22 cellular contexts compared by ENCODE assay signal in the genomic region with DNA sequence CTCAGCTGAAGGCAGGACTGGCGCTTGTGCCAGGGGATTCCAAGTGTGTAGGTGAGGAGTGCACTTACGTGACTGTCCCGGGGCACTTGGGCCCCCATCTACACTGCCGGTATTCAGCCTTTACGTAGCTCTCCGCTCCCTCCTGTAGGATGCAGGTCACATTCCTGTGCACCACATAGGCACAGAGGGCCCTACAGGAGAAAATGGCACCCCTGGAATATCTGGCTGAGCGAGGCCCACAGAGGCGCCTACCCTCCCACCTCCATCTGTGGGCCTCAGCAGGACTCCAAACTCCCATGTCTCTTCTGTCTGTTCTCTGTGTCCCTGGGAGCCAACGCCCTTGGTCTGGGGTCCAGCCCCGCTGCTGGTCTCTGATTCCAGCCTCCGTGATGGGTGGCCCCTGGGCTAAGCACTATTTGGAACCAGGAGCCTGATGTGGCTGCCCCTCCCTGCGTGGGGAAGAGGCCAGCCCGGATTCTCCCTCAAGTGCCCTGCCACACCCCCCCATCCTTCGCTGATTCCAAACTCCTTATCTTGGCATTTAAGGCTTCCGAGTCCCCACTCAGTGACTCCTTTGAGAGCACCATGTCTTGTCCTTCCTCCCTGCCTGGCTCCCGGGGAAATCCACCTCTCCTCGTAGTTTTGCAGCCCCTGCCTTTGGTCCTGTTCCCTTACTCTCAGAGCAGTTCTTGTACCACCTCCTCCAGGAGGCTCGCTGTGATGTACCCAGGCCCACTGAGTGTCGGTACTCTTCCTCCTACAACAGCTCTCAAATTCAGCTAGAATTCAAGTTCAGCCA. TPM values are rescaled to one million over a fixed set of nuclear protein-coding genes. Genes with fewer than 3 reads are reported as not detected.
A peak's percentile ranks its signal among the peaks of the same experiment; 100 is the strongest.
DNase-seq lines count a peak whose midpoint lies in the region; ATAC-seq, FAIRE-seq and TF ChIP-seq lines count a peak whose summit lies in the region.
"Had no signal": no experiment of that assay in that cellular context is flagged by ENCODE, and none has a peak within 500 bp of the region (broad histone marks: within the 10 kb centered on the region; RNA-seq: fewer than 3 reads in every experiment).

No MANE protein-coding gene starts in this region.

- H3K9me3 ChIP-seq in breast epithelium: no peaks in the 10 kb centered on the region
- no peaks in the 10 kb centered on the region for H3K9me3 ChIP-seq in mammary epithelial cell (replicated peaks; ENCODE audit: insufficient read depth, low read length)
- H3K9me3 ChIP-seq in astrocyte (ENCODE audit: insufficient read depth, low read depth, low read length): peaks cover 1% of the 10 kb centered on the region
- H3K9me3 ChIP-seq in tibial nerve: no peaks in the 10 kb centered on the region
- H3K9me3 ChIP-seq: upper lobe of left lung had no signal

- no peak overlapping the region for H3K27ac Mint-ChIP-seq in astrocyte (ENCODE audit: unreplicated experiment)
- peak overlapping the region; percentile 17 for H3K27ac Mint-ChIP-seq in nephron progenitor cell
- H3K27ac Mint-ChIP-seq: CD4-positive, alpha-beta memory T cell; dendritic cell treated with granulocyte-macrophage colony-stimulating factor and Interleukin-4, amounts not matched to agents 40 ng/mL and 50 ng/mL, for 4 days; stimulated activated effector memory CD8-positive, alpha-beta T cell treated with anti-CD3 and anti-CD28 coated beads, Interleukin-12 subunit alpha, Interleukin-12 subunit beta, amount 100 ng/mL, for 72 hours had no signal

- H3K36me3 ChIP-seq in breast epithelium (no peaks in the 10 kb centered on the region), mammary epithelial cell (ENCODE audit: insufficient read depth, low read length) (no peaks in the 10 kb centered on the region), astrocyte (ENCODE audit: insufficient read depth, low read length) (no peaks in the 10 kb centered on the region), tibial nerve (peaks cover 0 to 18% (median 0%) of the 10 kb centered on the region in 3 donors)
- H3K36me3 ChIP-seq: upper lobe of left lung had no signal

- peak overlapping the region; percentile 21 to 74 (median 53) for H3K4me3 ChIP-seq in breast epithelium
- no peak overlapping the region for H3K4me3 ChIP-seq in mammary epithelial cell (replicated peaks in 1 of 3; ENCODE audit: insufficient read depth in 1 of 3, low read depth in 2 of 3, low read length in 3 of 3)
- no peak overlapping the region for H3K4me3 ChIP-seq in astrocyte (ENCODE audit: insufficient read depth, low read depth, low read length)
- H3K4me3 ChIP-seq in tibial nerve: peak overlapping the region in 3 of 4 donors; percentile 25 to 55 (median 38)

- peaks cover 3 to 22% of the 10 kb centered on the region in 2 donors for H3K27me3 ChIP-seq in breast epithelium
- H3K27me3 ChIP-seq in mammary epithelial cell (ENCODE audit: insufficient read depth, low read length): peaks cover 20% of the 10 kb centered on the region
- H3K27me3 ChIP-seq in astrocyte (ENCODE audit: insufficient read depth, low read length): peaks cover 31% of the 10 kb centered on the region
- H3K27me3 ChIP-seq in tibial nerve: peaks cover 0 to 32% of the 10 kb centered on the region in 2 donors

- H3K9ac ChIP-seq in mammary epithelial cell (ENCODE audit: insufficient read depth, low read length) (no peak overlapping the region), astrocyte (ENCODE audit: low read length) (no peak overlapping the region)

- in situ Hi-C loops in mammary epithelial cell (cut with MboI; ENCODE audit: low sequenced_read_pairs in 2 of 2): no loop called here

- no peak overlapping the region for H3K27ac ChIP-seq in breast epithelium
- no peak overlapping the region for H3K27ac ChIP-seq in mammary epithelial cell (ENCODE audit: insufficient read depth, low read depth, low read length)
- H3K27ac ChIP-seq in astrocyte (ENCODE audit: low read depth, low read length): no peak overlapping the region
- H3K27ac ChIP-seq in tibial nerve: peak overlapping the region in 1 of 4 donors; percentile 8
- H3K27ac ChIP-seq: upper lobe of left lung had no signal

- TF ChIP-seq EP300 in tibial nerve (IDR thresholded peaks at IDR 0.05): no peak

- no peak for ATAC-seq in GM19328 (IDR thresholded peaks at IDR 0.05; ENCODE audit: unreplicated experiment)
- ATAC-seq: stimulated activated effector memory CD8-positive, alpha-beta T cell treated with anti-CD3 and anti-CD28 coated beads, Interleukin-12 subunit alpha, Interleukin-12 subunit beta, amount 100 ng/mL, for 72 hours had no signal

- H3K27me3 Mint-ChIP-seq in astrocyte (ENCODE audit: low read depth, unreplicated experiment) (peaks cover 40% of the 10 kb centered on the region), nephron progenitor cell (ENCODE audit: low read depth, poor library complexity) (peaks cover 60% of the 10 kb centered on the region)

- H3K4me1 Mint-ChIP-seq in astrocyte (ENCODE audit: low read depth, unreplicated experiment): no peaks in the 10 kb centered on the region
- H3K4me1 Mint-ChIP-seq in nephron progenitor cell: peaks cover 20% of the 10 kb centered on the region

- H3K36me3 Mint-ChIP-seq in astrocyte (ENCODE audit: low read depth, unreplicated experiment) (peaks cover 4% of the 10 kb centered on the region), nephron progenitor cell (ENCODE audit: low read depth) (no peaks in the 10 kb centered on the region)
- H3K36me3 Mint-ChIP-seq: CD4-positive, alpha-beta memory T cell; stimulated activated effector memory CD8-positive, alpha-beta T cell treated with anti-CD3 and anti-CD28 coated beads, Interleukin-12 subunit alpha, Interleukin-12 subunit beta, amount 100 ng/mL, for 72 hours had no signal

- no peak for TF ChIP-seq CTCF in breast epithelium (IDR thresholded peaks at IDR 0.05)
- no peak for TF ChIP-seq CTCF in mammary epithelial cell (conservative IDR thresholded peaks at IDR 0.05 in 1 of 2, IDR thresholded peaks at IDR 0.05 in 1 of 2; ENCODE audit: extremely low read depth in 1 of 2, insufficient read depth in 1 of 2, low read depth in 1 of 2, low read length in 2 of 2)
- no peak for TF ChIP-seq CTCF in astrocyte (IDR thresholded peaks at IDR 0.05; ENCODE audit: insufficient read depth, low read depth, low read length)
- no peak for TF ChIP-seq CTCF in nephron progenitor cell (IDR thresholded peaks at IDR 0.05)
- no peak for TF ChIP-seq CTCF in tibial nerve (IDR thresholded peaks at IDR 0.05)

- no peak for DNase-seq in breast epithelium (ENCODE audit: low spot score in 2 of 2)
- no peak for DNase-seq in mammary epithelial cell
- no peak for DNase-seq in astrocyte (ENCODE audit: low read depth)
- DNase-seq in nephron progenitor cell: no peak
- DNase-seq in tibial nerve (ENCODE audit: low spot score in 2 of 2): no peak
- no peak for DNase-seq in NCI-H2227 (lab: John Stamatoyannopoulos, UW; ENCODE audit: unreplicated experiment)
- DNase-seq in cerebellar cortex (ENCODE audit: low spot score): no peak
- DNase-seq: activated CD4-positive, alpha-beta T cell treated with anti-CD3 and anti-CD28 coated beads for 1 hour; activated gamma-delta T cell; CD4-positive, alpha-beta memory T cell; EL; kidney; midbrain; NCI-H1694; NCI-H446; SHP77; T-helper 2 cell had no signal

- CTCF ChIA-PET in mammary epithelial cell (lab: Charles Lee; ENCODE audit: low non-redundant PET): no interaction called here

- 79% methylated on average over 19 of the region's 19 CpGs for WGBS in mammary epithelial cell (ENCODE audit: low coverage, missing lambda C conversion rate)
- WGBS in tibial nerve, 2 donors: 80 to 82% methylated on average over 19 of the region's 19 CpGs

- H4K20me1 ChIP-seq in mammary epithelial cell (ENCODE audit: insufficient read depth, low read length) (no peaks in the 10 kb centered on the region), astrocyte (ENCODE audit: insufficient read depth, low read length) (no peaks in the 10 kb centered on the region)

- BruUV-seq in mammary epithelial cell (replicated peaks; lab: Mats Ljungman, UMichigan): no TSS peak

- H3K9me3 Mint-ChIP-seq in astrocyte (ENCODE audit: unreplicated experiment) (peaks cover 5% of the 10 kb centered on the region), nephron progenitor cell (no peaks in the 10 kb centered on the region)
- H3K9me3 Mint-ChIP-seq: dendritic cell treated with granulocyte-macrophage colony-stimulating factor and Interleukin-4, amounts not matched to agents 40 ng/mL and 50 ng/mL, for 4 days; stimulated activated effector memory CD8-positive, alpha-beta T cell treated with anti-CD3 and anti-CD28 coated beads, Interleukin-12 subunit alpha, Interleukin-12 subunit beta, amount 100 ng/mL, for 72 hours had no signal

- H3K4me1 ChIP-seq in breast epithelium (no peaks in the 10 kb centered on the region), mammary epithelial cell (ENCODE audit: insufficient read depth, low read length) (no peaks in the 10 kb centered on the region), astrocyte (ENCODE audit: insufficient read depth, low read length) (no peaks in the 10 kb centered on the region), tibial nerve (peaks cover 0 to 16% (median 0%) of the 10 kb centered on the region in 4 donors)

- dilution Hi-C loops in mammary epithelial cell (cut with HindIII; ENCODE audit: low sequenced_read_pairs): no loop called here

- H3K4me3 Mint-ChIP-seq in astrocyte (ENCODE audit: unreplicated experiment) (peak overlapping the region; percentile 63), nephron progenitor cell (peak overlapping the region; percentile 73)
- H3K4me3 Mint-ChIP-seq: CD4-positive, alpha-beta memory T cell; dendritic cell treated with granulocyte-macrophage colony-stimulating factor and Interleukin-4, amounts not matched to agents 40 ng/mL and 50 ng/mL, for 4 days; stimulated activated effector memory CD8-positive, alpha-beta T cell treated with anti-CD3 and anti-CD28 coated beads, Interleukin-12 subunit alpha, Interleukin-12 subunit beta, amount 100 ng/mL, for 72 hours had no signal

- H2AFZ ChIP-seq in mammary epithelial cell (ENCODE audit: low read depth, low read length): no peak overlapping the region
- no peak overlapping the region for H2AFZ ChIP-seq in astrocyte (ENCODE audit: low read depth, low read length)

- TF ChIP-seq POLR2A in breast epithelium (IDR thresholded peaks at IDR 0.05) (no peak), tibial nerve (IDR thresholded peaks at IDR 0.05) (no peak)

- FAIRE-seq in astrocyte (lab: Jason Lieb, UNC): no peak
- FAIRE-seq: kidney had no signal

- H3K79me2 ChIP-seq in mammary epithelial cell (ENCODE audit: insufficient read depth, low read length) (no peaks in the 10 kb centered on the region), astrocyte (ENCODE audit: insufficient read depth, low read length) (no peaks in the 10 kb centered on the region)

- H3K4me2 ChIP-seq in mammary epithelial cell (ENCODE audit: insufficient read depth, low read depth, low read length) (no peak overlapping the region), astrocyte (ENCODE audit: low read length) (no peak overlapping the region)

- intact Hi-C loops in breast epithelium (cut with DNase I; ENCODE audit: low total_unique reads) (no loop called here), mammary epithelial cell (cut with micrococcal nuclease) (no loop called here)

RNA-seq across cellular contexts. Expression of a gene that starts 1.5 kb away (rescaled TPM):
- 1 to 10 TPM in 2 of 3 donors, under 1 TPM in 1; 0.32 to 7.5 (median 1.3) TPM for total RNA-seq in breast epithelium
- not detected for total RNA-seq in mammary epithelial cell
- polyA plus RNA-seq in mammary epithelial cell: 0.02 TPM
- not detected for polyA minus RNA-seq in mammary epithelial cell
- total RNA-seq in astrocyte: 0.20 TPM in 1 of 2 replicates, not detected in the other
- 10 to 100 TPM in 3 of 4 donors, 1 to 10 TPM in 1; 1.8 to 84.6 (median 32.9) TPM for total RNA-seq in tibial nerve
- total RNA-seq: CD4-positive, alpha-beta memory T cell; M059J had no signal
- polyA plus RNA-seq: CD4-positive, alpha-beta memory T cell had no signal

RNA-seq across cellular contexts. Expression of a gene that starts 24.5 kb away (rescaled TPM):
- total RNA-seq in breast epithelium: 10 to 100 TPM; 20.8 to 43.2 (median 39.0) TPM
- 10 to 100 TPM; 16.0 to 20.8 TPM for total RNA-seq in mammary epithelial cell
- polyA plus RNA-seq in mammary epithelial cell: 16.2 TPM
- 16.2 TPM for polyA minus RNA-seq in mammary epithelial cell
- 18.0 and 19.6 TPM in 2 replicates for total RNA-seq in astrocyte
- total RNA-seq in tibial nerve: 10 to 100 TPM; 24.5 to 64.8 (median 36.5) TPM
- polyA plus RNA-seq: CD4-positive, alpha-beta memory T cell had no signal

RNA-seq across cellular contexts. Expression of a gene that starts 47.6 kb away (rescaled TPM):
- total RNA-seq in breast epithelium (10 to 100 TPM; 34.4 to 35.7 (median 34.6) TPM), mammary epithelial cell (10 to 100 TPM; 27.0 to 39.7 TPM), astrocyte (32.7 and 41.6 TPM in 2 replicates), tibial nerve (10 to 100 TPM; 47.1 to 58.6 (median 50.7) TPM)
- 15.3 TPM for polyA plus RNA-seq in mammary epithelial cell
- 49.7 TPM for polyA minus RNA-seq in mammary epithelial cell

Comparison
In these comparisons a context has a peak if more than half of its experiments do, and no peak if none do; other contexts are left out.
1. H3K4me3 ChIP-seq: peak in breast epithelium (3 of 3) and tibial nerve (3 of 4); none in mammary epithelial cell (0 of 3) and astrocyte (single experiment).